2 cellular contexts compared by ENCODE assay signal in the genomic region with DNA sequence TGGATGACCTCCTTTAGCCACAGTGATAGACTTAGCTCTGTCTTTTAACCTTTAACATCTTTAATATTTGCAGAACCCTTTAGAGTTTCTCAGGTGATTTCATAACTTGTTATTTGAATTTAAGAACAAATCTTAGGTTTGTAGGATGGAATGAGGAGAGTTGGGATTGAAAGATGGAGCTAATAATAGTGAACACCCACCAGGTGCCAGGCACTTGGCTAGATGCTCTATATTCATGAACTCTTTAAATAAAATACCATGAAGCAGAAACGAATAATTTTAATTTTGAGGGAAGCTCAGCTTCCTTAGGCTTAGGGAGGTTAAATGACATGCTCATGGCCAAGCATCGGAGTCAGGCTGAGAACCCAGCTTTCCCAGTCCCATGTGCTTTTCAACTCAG.
"Had no signal": no experiment of that assay in that cellular context is flagged by ENCODE, and none has a peak within 500 bp of the region (broad histone marks: within the 10 kb centered on the region; RNA-seq: fewer than 3 reads in every experiment).

No MANE protein-coding gene starts in this region.

- DNase-seq: GDM1, GF-D8 had no signal
